1 cellular context compared by ENCODE assay signal in the genomic region with DNA sequence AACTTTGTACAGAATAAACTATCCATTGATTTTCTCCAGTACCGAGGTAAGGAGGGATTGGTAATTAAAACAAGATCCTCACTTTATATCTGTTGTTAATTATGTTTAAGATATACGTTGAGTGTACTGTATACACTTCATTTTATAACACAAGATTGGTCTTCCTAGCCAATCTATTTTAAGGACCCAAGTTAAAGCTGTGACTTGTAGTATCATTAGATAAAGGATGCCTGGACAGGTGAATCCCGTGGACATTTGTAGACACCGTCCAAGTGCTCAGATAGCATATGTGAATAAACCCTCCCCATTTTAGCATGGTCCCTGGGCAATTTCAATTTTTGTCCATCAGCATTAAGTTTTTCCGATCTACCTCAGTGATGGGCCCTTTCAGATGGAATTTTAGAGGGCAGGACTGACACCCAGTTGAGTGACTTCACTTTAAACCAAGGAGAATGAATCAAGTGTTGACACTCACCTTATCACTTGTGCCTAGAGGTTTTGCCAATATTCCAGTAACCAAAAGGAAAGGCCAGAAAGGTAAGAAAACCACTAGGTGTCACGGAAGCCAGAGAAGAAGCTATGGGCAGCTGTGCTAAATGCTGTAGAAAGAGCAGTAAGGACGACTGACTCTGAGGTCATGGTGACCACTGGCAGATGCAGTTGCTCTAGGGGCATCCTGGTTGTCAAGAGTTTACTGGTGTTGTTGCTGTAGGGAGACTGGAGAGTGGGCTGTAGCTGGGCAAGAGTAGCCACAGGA.
TF ChIP-seq lines count a peak whose summit lies in the region.

No MANE protein-coding gene starts in this region.

TF ChIP-seq in HepG2, 621 proteins besides CTCF, POLR2A, EP300 and RAD21 (continued from another document and continues in another):
- TF ChIP-seq, protein P1, sequence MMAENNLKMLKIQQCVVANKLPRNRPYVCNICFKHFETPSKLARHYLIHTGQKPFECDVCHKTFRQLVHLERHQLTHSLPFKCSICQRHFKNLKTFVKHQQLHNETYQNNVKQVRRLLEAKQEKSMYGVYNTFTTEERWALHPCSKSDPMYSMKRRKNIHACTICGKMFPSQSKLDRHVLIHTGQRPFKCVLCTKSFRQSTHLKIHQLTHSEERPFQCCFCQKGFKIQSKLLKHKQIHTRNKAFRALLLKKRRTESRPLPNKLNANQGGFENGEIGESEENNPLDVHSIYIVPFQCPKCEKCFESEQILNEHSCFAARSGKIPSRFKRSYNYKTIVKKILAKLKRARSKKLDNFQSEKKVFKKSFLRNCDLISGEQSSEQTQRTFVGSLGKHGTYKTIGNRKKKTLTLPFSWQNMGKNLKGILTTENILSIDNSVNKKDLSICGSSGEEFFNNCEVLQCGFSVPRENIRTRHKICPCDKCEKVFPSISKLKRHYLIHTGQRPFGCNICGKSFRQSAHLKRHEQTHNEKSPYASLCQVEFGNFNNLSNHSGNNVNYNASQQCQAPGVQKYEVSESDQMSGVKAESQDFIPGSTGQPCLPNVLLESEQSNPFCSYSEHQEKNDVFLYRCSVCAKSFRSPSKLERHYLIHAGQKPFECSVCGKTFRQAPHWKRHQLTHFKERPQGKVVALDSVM (CRISPR knock-in tag; IDR thresholded peaks at IDR 0.05), result no peak
- TF ChIP-seq CREM (IDR thresholded peaks at IDR 0.05), result no peak
- TF ChIP-seq CREM (CRISPR knock-in tag; IDR thresholded peaks at IDR 0.05), result no peak
- TF ChIP-seq ZNF333 (CRISPR knock-in tag; IDR thresholded peaks at IDR 0.05; ENCODE audit: borderline replicate concordance), result no peak
- TF ChIP-seq, protein P2, sequence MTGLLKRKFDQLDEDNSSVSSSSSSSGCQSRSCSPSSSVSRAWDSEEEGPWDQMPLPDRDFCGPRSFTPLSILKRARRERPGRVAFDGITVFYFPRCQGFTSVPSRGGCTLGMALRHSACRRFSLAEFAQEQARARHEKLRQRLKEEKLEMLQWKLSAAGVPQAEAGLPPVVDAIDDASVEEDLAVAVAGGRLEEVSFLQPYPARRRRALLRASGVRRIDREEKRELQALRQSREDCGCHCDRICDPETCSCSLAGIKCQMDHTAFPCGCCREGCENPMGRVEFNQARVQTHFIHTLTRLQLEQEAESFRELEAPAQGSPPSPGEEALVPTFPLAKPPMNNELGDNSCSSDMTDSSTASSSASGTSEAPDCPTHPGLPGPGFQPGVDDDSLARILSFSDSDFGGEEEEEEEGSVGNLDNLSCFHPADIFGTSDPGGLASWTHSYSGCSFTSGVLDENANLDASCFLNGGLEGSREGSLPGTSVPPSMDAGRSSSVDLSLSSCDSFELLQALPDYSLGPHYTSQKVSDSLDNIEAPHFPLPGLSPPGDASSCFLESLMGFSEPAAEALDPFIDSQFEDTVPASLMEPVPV (CRISPR knock-in tag; IDR thresholded peaks at IDR 0.05), result no peak
- no peak for TF ChIP-seq IKZF1 (IDR thresholded peaks at IDR 0.05)
- TF ChIP-seq MZF1 (CRISPR knock-in tag; IDR thresholded peaks at IDR 0.05; ENCODE audit: borderline replicate concordance), result no peak
- no peak for TF ChIP-seq ZEB1 (IDR thresholded peaks at IDR 0.05; ENCODE audit: insufficient replicate concordance, low read depth)
- TF ChIP-seq, protein P3, sequence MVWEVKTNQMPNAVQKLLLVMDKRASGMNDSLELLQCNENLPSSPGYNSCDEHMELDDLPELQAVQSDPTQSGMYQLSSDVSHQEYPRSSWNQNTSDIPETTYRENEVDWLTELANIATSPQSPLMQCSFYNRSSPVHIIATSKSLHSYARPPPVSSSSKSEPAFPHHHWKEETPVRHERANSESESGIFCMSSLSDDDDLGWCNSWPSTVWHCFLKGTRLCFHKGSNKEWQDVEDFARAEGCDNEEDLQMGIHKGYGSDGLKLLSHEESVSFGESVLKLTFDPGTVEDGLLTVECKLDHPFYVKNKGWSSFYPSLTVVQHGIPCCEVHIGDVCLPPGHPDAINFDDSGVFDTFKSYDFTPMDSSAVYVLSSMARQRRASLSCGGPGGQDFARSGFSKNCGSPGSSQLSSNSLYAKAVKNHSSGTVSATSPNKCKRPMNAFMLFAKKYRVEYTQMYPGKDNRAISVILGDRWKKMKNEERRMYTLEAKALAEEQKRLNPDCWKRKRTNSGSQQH (CRISPR knock-in tag; IDR thresholded peaks at IDR 0.05; ENCODE audit: low read depth), result no peak
- TF ChIP-seq SALL2 (CRISPR knock-in tag; IDR thresholded peaks at IDR 0.05), result no peak
- TF ChIP-seq PPARG (CRISPR knock-in tag; conservative IDR thresholded peaks at IDR 0.05), result 0 out of 2 replicates have a peak, but pooled peaks have one; percentile 51
- no peak for TF ChIP-seq ZBTB42 (CRISPR knock-in tag; IDR thresholded peaks at IDR 0.05)
- TF ChIP-seq ZNF124 (CRISPR knock-in tag; IDR thresholded peaks at IDR 0.05), result no peak; the same call in 1 of the 2 replicates
- TF ChIP-seq PLRG1 (conservative IDR thresholded peaks at IDR 0.05), result no peak
- TF ChIP-seq, protein P4, sequence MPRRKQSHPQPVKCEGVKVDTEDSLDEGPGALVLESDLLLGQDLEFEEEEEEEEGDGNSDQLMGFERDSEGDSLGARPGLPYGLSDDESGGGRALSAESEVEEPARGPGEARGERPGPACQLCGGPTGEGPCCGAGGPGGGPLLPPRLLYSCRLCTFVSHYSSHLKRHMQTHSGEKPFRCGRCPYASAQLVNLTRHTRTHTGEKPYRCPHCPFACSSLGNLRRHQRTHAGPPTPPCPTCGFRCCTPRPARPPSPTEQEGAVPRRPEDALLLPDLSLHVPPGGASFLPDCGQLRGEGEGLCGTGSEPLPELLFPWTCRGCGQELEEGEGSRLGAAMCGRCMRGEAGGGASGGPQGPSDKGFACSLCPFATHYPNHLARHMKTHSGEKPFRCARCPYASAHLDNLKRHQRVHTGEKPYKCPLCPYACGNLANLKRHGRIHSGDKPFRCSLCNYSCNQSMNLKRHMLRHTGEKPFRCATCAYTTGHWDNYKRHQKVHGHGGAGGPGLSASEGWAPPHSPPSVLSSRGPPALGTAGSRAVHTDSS (CRISPR knock-in tag; conservative IDR thresholded peaks at IDR 0.05), result 0 out of 2 replicates have a peak, but pooled peaks have one; percentile 70
- peak; percentile 65 for TF ChIP-seq REPIN1 (CRISPR knock-in tag; IDR thresholded peaks at IDR 0.05; ENCODE audit: borderline replicate concordance, low read depth)
- no peak for TF ChIP-seq ZNF670 (CRISPR knock-in tag; IDR thresholded peaks at IDR 0.05; ENCODE audit: borderline replicate concordance)
- no peak for TF ChIP-seq SMAD1 (CRISPR knock-in tag; IDR thresholded peaks at IDR 0.05; ENCODE audit: borderline replicate concordance, low read depth)
- TF ChIP-seq, protein P5, sequence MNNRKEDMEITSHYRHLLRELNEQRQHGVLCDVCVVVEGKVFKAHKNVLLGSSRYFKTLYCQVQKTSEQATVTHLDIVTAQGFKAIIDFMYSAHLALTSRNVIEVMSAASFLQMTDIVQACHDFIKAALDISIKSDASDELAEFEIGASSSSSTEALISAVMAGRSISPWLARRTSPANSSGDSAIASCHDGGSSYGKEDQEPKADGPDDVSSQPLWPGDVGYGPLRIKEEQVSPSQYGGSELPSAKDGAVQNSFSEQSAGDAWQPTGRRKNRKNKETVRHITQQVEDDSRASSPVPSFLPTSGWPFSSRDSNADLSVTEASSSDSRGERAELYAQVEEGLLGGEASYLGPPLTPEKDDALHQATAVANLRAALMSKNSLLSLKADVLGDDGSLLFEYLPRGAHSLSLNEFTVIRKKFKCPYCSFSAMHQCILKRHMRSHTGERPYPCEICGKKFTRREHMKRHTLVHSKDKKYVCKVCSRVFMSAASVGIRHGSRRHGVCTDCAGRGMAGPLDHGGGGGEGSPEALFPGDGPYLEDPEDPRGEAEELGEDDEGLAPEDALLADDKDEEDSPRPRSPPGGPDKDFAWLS (CRISPR knock-in tag; IDR thresholded peaks at IDR 0.05; ENCODE audit: borderline replicate concordance), result no peak
- TF ChIP-seq, protein P6, sequence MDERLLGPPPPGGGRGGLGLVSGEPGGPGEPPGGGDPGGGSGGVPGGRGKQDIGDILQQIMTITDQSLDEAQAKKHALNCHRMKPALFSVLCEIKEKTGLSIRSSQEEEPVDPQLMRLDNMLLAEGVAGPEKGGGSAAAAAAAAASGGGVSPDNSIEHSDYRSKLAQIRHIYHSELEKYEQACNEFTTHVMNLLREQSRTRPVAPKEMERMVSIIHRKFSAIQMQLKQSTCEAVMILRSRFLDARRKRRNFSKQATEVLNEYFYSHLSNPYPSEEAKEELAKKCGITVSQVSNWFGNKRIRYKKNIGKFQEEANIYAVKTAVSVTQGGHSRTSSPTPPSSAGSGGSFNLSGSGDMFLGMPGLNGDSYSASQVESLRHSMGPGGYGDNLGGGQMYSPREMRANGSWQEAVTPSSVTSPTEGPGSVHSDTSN (CRISPR knock-in tag; IDR thresholded peaks at IDR 0.05), result no peak
- TF ChIP-seq SOX6 (IDR thresholded peaks at IDR 0.05), result no peak
- TF ChIP-seq SOX6 (CRISPR knock-in tag; IDR thresholded peaks at IDR 0.05), result no peak
- TF ChIP-seq, protein P7, sequence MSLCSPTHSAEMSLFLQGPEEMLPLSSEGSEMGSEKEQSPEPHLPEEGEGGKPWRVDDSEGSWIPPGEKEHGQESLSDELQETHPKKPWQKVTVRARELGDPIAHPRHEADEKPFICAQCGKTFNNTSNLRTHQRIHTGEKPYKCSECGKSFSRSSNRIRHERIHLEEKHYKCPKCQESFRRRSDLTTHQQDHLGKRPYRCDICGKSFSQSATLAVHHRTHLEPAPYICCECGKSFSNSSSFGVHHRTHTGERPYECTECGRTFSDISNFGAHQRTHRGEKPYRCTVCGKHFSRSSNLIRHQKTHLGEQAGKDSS (CRISPR knock-in tag; IDR thresholded peaks at IDR 0.05; ENCODE audit: borderline replicate concordance, low read depth), result no peak
- TF ChIP-seq, protein P8, sequence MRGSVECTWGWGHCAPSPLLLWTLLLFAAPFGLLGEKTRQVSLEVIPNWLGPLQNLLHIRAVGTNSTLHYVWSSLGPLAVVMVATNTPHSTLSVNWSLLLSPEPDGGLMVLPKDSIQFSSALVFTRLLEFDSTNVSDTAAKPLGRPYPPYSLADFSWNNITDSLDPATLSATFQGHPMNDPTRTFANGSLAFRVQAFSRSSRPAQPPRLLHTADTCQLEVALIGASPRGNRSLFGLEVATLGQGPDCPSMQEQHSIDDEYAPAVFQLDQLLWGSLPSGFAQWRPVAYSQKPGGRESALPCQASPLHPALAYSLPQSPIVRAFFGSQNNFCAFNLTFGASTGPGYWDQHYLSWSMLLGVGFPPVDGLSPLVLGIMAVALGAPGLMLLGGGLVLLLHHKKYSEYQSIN (CRISPR knock-in tag; IDR thresholded peaks at IDR 0.05; ENCODE audit: borderline replicate concordance), result no peak
- TF ChIP-seq, protein P9, sequence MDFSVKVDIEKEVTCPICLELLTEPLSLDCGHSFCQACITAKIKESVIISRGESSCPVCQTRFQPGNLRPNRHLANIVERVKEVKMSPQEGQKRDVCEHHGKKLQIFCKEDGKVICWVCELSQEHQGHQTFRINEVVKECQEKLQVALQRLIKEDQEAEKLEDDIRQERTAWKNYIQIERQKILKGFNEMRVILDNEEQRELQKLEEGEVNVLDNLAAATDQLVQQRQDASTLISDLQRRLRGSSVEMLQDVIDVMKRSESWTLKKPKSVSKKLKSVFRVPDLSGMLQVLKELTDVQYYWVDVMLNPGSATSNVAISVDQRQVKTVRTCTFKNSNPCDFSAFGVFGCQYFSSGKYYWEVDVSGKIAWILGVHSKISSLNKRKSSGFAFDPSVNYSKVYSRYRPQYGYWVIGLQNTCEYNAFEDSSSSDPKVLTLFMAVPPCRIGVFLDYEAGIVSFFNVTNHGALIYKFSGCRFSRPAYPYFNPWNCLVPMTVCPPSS (IDR thresholded peaks at IDR 0.05), result no peak
- no peak for TF ChIP-seq ZNF354B (CRISPR knock-in tag; IDR thresholded peaks at IDR 0.05)
- TF ChIP-seq CEBPG (CRISPR knock-in tag; IDR thresholded peaks at IDR 0.05), result peak; percentile 9; the same call in 1 of the 2 replicates
- TF ChIP-seq ZNF235 (CRISPR knock-in tag; IDR thresholded peaks at IDR 0.05; ENCODE audit: borderline replicate concordance), result no peak
- peak; percentile 23 for TF ChIP-seq PHF5A (CRISPR knock-in tag; IDR thresholded peaks at IDR 0.05; ENCODE audit: low read depth, unreplicated experiment)
- TF ChIP-seq NFKBIZ (CRISPR knock-in tag; IDR thresholded peaks at IDR 0.05), result no peak
- no peak for TF ChIP-seq SPEN (CRISPR knock-in tag; IDR thresholded peaks at IDR 0.05; ENCODE audit: low read depth)
- no peak for TF ChIP-seq ZBTB38 (CRISPR knock-in tag; IDR thresholded peaks at IDR 0.05)
- TF ChIP-seq YY1 (IDR thresholded peaks at IDR 0.05; ENCODE audit: insufficient read depth, insufficient replicate concordance, low read depth, low read length), result no peak
- TF ChIP-seq CBX2 (IDR thresholded peaks at IDR 0.05; ENCODE audit: low read depth, low read length), result no peak
- no peak for TF ChIP-seq CBX2 (CRISPR knock-in tag; IDR thresholded peaks at IDR 0.05; ENCODE audit: low read depth)
- TF ChIP-seq NBN (conservative IDR thresholded peaks at IDR 0.05), result no peak
- TF ChIP-seq MTA1 (CRISPR knock-in tag; IDR thresholded peaks at IDR 0.05; ENCODE audit: borderline replicate concordance), result no peak
- TF ChIP-seq, protein P10, sequence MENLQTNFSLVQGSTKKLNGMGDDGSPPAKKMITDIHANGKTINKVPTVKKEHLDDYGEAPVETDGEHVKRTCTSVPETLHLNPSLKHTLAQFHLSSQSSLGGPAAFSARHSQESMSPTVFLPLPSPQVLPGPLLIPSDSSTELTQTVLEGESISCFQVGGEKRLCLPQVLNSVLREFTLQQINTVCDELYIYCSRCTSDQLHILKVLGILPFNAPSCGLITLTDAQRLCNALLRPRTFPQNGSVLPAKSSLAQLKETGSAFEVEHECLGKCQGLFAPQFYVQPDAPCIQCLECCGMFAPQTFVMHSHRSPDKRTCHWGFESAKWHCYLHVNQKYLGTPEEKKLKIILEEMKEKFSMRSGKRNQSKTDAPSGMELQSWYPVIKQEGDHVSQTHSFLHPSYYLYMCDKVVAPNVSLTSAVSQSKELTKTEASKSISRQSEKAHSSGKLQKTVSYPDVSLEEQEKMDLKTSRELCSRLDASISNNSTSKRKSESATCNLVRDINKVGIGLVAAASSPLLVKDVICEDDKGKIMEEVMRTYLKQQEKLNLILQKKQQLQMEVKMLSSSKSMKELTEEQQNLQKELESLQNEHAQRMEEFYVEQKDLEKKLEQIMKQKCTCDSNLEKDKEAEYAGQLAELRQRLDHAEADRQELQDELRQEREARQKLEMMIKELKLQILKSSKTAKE (CRISPR knock-in tag; IDR thresholded peaks at IDR 0.05; ENCODE audit: borderline replicate concordance), result peak; percentile 55; the same call in 1 of the 2 replicates
- TF ChIP-seq HMGA1 (CRISPR knock-in tag; conservative IDR thresholded peaks at IDR 0.05), result no peak
- no peak for TF ChIP-seq ZNF883 (CRISPR knock-in tag; IDR thresholded peaks at IDR 0.05; ENCODE audit: not compliant biosample characterization)
- TF ChIP-seq MED13 (CRISPR knock-in tag; IDR thresholded peaks at IDR 0.05), result no peak
- no peak for TF ChIP-seq NCOA1 (CRISPR knock-in tag; IDR thresholded peaks at IDR 0.05)
- TF ChIP-seq, protein P11, sequence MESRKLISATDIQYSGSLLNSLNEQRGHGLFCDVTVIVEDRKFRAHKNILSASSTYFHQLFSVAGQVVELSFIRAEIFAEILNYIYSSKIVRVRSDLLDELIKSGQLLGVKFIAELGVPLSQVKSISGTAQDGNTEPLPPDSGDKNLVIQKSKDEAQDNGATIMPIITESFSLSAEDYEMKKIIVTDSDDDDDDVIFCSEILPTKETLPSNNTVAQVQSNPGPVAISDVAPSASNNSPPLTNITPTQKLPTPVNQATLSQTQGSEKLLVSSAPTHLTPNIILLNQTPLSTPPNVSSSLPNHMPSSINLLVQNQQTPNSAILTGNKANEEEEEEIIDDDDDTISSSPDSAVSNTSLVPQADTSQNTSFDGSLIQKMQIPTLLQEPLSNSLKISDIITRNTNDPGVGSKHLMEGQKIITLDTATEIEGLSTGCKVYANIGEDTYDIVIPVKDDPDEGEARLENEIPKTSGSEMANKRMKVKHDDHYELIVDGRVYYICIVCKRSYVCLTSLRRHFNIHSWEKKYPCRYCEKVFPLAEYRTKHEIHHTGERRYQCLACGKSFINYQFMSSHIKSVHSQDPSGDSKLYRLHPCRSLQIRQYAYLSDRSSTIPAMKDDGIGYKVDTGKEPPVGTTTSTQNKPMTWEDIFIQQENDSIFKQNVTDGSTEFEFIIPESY (CRISPR knock-in tag; IDR thresholded peaks at IDR 0.05), result no peak
- no peak for TF ChIP-seq ZNF264 (CRISPR knock-in tag; IDR thresholded peaks at IDR 0.05)
- no peak for TF ChIP-seq ZNF777 (CRISPR knock-in tag; IDR thresholded peaks at IDR 0.05)
